ENCODE assay signal across 1 cellular context in the genomic region with DNA sequence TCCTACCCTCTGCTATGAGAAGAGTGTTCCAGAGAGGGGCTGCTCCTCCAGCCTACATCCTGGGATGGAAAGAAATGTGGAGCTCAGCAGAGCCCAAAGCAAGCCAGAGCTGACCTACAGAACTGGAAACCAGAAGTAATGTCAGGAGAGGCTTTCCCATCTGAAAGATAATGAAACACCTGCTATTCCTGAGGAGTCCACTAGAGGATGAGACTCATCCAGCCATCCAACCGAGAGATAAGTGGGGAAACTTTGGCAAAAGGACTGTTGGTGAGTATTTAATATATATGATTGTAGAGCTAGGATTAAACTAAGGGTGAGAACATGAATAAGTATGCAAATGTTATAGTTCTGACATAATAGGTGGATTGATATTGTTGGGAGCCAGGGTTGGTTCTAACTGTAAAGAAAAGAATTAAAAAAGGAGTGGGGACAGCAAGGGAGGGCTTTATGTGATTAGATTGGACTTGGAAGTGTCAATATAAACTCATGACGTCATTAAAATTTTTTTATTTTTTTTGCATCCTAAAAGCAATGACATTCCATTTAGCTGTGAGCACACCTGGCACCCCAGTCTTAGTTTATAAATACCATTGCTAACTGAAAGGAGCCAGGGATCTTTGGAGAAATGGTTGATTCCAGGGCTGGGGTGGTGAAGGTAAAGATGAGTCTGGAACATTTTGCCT.
TF ChIP-seq lines count a peak whose summit lies in the region.

No MANE protein-coding gene starts in this region.

TF ChIP-seq in WTC11, 78 proteins besides CTCF, POLR2A, EP300 and RAD21 (continued from another document):
- TF ChIP-seq GTF2I (CRISPR knock-in tag; conservative IDR thresholded peaks at IDR 0.05), result no peak
- TF ChIP-seq, protein P1, sequence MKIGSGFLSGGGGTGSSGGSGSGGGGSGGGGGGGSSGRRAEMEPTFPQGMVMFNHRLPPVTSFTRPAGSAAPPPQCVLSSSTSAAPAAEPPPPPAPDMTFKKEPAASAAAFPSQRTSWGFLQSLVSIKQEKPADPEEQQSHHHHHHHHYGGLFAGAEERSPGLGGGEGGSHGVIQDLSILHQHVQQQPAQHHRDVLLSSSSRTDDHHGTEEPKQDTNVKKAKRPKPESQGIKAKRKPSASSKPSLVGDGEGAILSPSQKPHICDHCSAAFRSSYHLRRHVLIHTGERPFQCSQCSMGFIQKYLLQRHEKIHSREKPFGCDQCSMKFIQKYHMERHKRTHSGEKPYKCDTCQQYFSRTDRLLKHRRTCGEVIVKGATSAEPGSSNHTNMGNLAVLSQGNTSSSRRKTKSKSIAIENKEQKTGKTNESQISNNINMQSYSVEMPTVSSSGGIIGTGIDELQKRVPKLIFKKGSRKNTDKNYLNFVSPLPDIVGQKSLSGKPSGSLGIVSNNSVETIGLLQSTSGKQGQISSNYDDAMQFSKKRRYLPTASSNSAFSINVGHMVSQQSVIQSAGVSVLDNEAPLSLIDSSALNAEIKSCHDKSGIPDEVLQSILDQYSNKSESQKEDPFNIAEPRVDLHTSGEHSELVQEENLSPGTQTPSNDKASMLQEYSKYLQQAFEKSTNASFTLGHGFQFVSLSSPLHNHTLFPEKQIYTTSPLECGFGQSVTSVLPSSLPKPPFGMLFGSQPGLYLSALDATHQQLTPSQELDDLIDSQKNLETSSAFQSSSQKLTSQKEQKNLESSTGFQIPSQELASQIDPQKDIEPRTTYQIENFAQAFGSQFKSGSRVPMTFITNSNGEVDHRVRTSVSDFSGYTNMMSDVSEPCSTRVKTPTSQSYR (CRISPR knock-in tag; IDR thresholded peaks at IDR 0.05), result no peak
- TF ChIP-seq CBFB (CRISPR knock-in tag; IDR thresholded peaks at IDR 0.05; ENCODE audit: low read depth), result no peak
- no peak for TF ChIP-seq CREM (CRISPR knock-in tag; IDR thresholded peaks at IDR 0.05)
